In the genomic region with DNA sequence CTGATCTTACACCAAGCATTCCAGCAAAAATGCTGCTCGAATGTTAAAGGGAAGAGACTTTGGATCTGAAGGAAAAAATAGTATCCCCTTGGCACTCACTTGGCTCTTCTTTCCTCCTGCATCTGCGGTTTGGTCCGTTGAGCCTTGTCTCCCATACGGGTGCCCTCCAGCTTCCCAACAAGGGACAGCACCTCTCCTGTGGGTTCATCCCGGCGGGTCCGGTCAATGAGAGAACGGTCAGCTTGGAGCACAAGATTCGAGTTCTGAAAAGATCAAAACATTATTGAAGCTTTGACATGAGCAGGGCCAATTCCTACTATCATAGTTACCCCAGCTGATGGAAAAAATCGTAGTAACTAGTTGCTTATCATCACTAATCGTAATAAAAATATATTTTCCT, we compare ENCODE assay signal across 8 cellular contexts. TPM values are rescaled to one million over a fixed set of nuclear protein-coding genes. Genes with fewer than 3 reads are reported as not detected.
DNase-seq lines count a peak whose midpoint lies in the region; ATAC-seq, FAIRE-seq and TF ChIP-seq lines count a peak whose summit lies in the region.

No MANE protein-coding gene starts in this region.

- H3K4me3 Mint-ChIP-seq in CD8-positive, alpha-beta memory T cell, result peak overlapping the region; percentile 96 to 99 (median 98)
- H3K4me3 Mint-ChIP-seq in osteocyte (ENCODE audit: unreplicated experiment), result peak overlapping the region; percentile 100

- intact Hi-C loops in endothelial cell of umbilical vein (cut with micrococcal nuclease), result loop anchor here (1.0 to 5.0 kb wide), 4 partner anchors 16 to 204 kb away; partner anchors contain the start of genes CIAO1, NCAPH and TMEM127

- no peak for FAIRE-seq in endothelial cell of umbilical vein (lab: Jason Lieb, UNC)

- H3K27ac Mint-ChIP-seq in CD8-positive, alpha-beta memory T cell, result peak overlapping the region; percentile 98 to 100 (median 100)
- peak overlapping the region; percentile 95 for H3K27ac Mint-ChIP-seq in osteocyte (ENCODE audit: unreplicated experiment)

- TF ChIP-seq CTCF in endothelial cell of umbilical vein (IDR thresholded peaks at IDR 0.05; ENCODE audit: extremely low read depth in 1 of 2, insufficient read depth in 1 of 2, low read depth in 1 of 2, low read length in 2 of 2), result no peak
- TF ChIP-seq CTCF in osteocyte (IDR thresholded peaks at IDR 0.05), result no peak

- CTCF ChIA-PET in CD8-positive, alpha-beta memory T cell (lab: Charles Lee), result interaction anchor here (0.6 to 2.5 kb wide), 5 partner anchors 21 to 237 kb away, joined by 3 to 19 read pairs (median 3); partner anchors contain the start of gene ITPRIPL1
- CTCF ChIA-PET in endothelial cell of umbilical vein (lab: Charles Lee), result interaction anchor here (0.9 to 1.6 kb wide), 4 partner anchors 11 to 205 kb away, joined by 3 to 5 read pairs (median 4); no protein-coding TSS in a partner anchor

- H2AFZ ChIP-seq in endothelial cell of umbilical vein (ENCODE audit: low read depth, low read length), result no peak overlapping the region

- peaks cover 41% of the 10 kb centered on the region for H3K36me3 ChIP-seq in CD8-positive, alpha-beta memory T cell (ENCODE audit: insufficient read depth, low read length)
- peaks cover 15 to 25% of the 10 kb centered on the region in 2 experiments for H3K36me3 ChIP-seq in endothelial cell of umbilical vein (ENCODE audit: control insufficient read depth in 2 of 2, extremely low read depth in 1 of 2, insufficient read depth in 2 of 2, low read length in 2 of 2)

- H4K20me1 ChIP-seq in endothelial cell of umbilical vein (replicated peaks; ENCODE audit: control insufficient read depth, extremely low read depth, insufficient read depth, low read length), result no peaks in the 10 kb centered on the region

- POLR2A ChIA-PET in CD8-positive, alpha-beta memory T cell (lab: Charles Lee), result interaction anchor here (0.7 to 2.4 kb wide), 10 partner anchors 11 to 234 kb away, joined by 3 to 42 read pairs (median 10); partner anchors contain the start of gene NCAPH
- POLR2A ChIA-PET in endothelial cell of umbilical vein (lab: Charles Lee), result no interaction called here

- no peak for ATAC-seq in HG03045 (IDR thresholded peaks at IDR 0.05; ENCODE audit: unreplicated experiment)
- ATAC-seq in HG02840 (IDR thresholded peaks at IDR 0.05; ENCODE audit: low FRiP score, unreplicated experiment), result no peak

- H3K27ac ChIP-seq in CD8-positive, alpha-beta memory T cell (ENCODE audit: low read depth, low read length), result peak overlapping the region; percentile 99
- peak overlapping the region; percentile 63 for H3K27ac ChIP-seq in endothelial cell of umbilical vein (ENCODE audit: insufficient read depth, low read depth, low read length)

- H3K9me1 ChIP-seq in endothelial cell of umbilical vein (replicated peaks; ENCODE audit: control insufficient read depth, extremely low read depth, insufficient read depth, low read length), result no peaks in the 10 kb centered on the region

- dilution Hi-C loops in endothelial cell of umbilical vein (cut with MboI; ENCODE audit: extremely low pct_ligation_motif_present, low sequenced_read_pairs), result no loop called here

- peaks cover 20% of the 10 kb centered on the region for H3K79me2 ChIP-seq in endothelial cell of umbilical vein (ENCODE audit: control insufficient read depth, insufficient read depth, low read length)

- peak overlapping the region; percentile 86 for H3K4me2 ChIP-seq in endothelial cell of umbilical vein (ENCODE audit: insufficient read depth, low read length)

- H3K27me3 ChIP-seq in CD8-positive, alpha-beta memory T cell (ENCODE audit: insufficient read depth, low read length, poor library complexity, severe bottlenecking), result no peaks in the 10 kb centered on the region
- no peaks in the 10 kb centered on the region for H3K27me3 ChIP-seq in endothelial cell of umbilical vein (ENCODE audit: control insufficient read depth in 2 of 2, insufficient read depth in 2 of 2, low read length in 2 of 2)

- H3K9me3 Mint-ChIP-seq in CD8-positive, alpha-beta memory T cell, result no peaks in the 10 kb centered on the region
- no peaks in the 10 kb centered on the region for H3K9me3 Mint-ChIP-seq in osteocyte (ENCODE audit: unreplicated experiment)

- peak overlapping the region; percentile 99 for H3K4me3 ChIP-seq in CD8-positive, alpha-beta memory T cell (ENCODE audit: low read length)
- peak overlapping the region; percentile 60 to 81 (median 78) for H3K4me3 ChIP-seq in endothelial cell of umbilical vein (replicated peaks in 1 of 3; ENCODE audit: insufficient read depth in 1 of 3, low read depth in 1 of 3, low read length in 3 of 3)

- no peak for DNase-seq in CD8-positive, alpha-beta memory T cell
- DNase-seq in OCI-M1 (lab: John Stamatoyannopoulos, UW) (peak; percentile 40), endothelial cell of umbilical vein (ENCODE audit: low read depth, low spot score) (no peak), osteocyte (ENCODE audit: extremely low spot score, unreplicated experiment) (no peak), GF-D8 (lab: John Stamatoyannopoulos, UW) (no peak)
- DNase-seq in activated CD4-positive, CD25-positive, alpha-beta regulatory T cell treated with anti-CD3 and anti-CD28 coated beads, Interleukin-2, amount 50 U/mL, for 72 hours, result no peak

- H3K4me1 Mint-ChIP-seq in CD8-positive, alpha-beta memory T cell, result peaks cover 57 to 76% (median 57%) of the 10 kb centered on the region in 3 donors
- H3K4me1 Mint-ChIP-seq in osteocyte (ENCODE audit: unreplicated experiment), result peaks cover 27% of the 10 kb centered on the region

- H3K9me3 ChIP-seq in CD8-positive, alpha-beta memory T cell (ENCODE audit: low read length), result no peaks in the 10 kb centered on the region
- no peaks in the 10 kb centered on the region for H3K9me3 ChIP-seq in endothelial cell of umbilical vein (replicated peaks; ENCODE audit: control insufficient read depth, insufficient read depth, low read length)

- H3K27me3 Mint-ChIP-seq in CD8-positive, alpha-beta memory T cell, result no peaks in the 10 kb centered on the region
- H3K27me3 Mint-ChIP-seq in osteocyte (ENCODE audit: unreplicated experiment), result no peaks in the 10 kb centered on the region

- TSS peak; percentile 51 for BruUV-seq in endothelial cell of umbilical vein (replicated peaks; lab: Mats Ljungman, UMichigan)

- peaks cover 11 to 74% (median 29%) of the 10 kb centered on the region in 3 donors for H3K36me3 Mint-ChIP-seq in CD8-positive, alpha-beta memory T cell
- H3K36me3 Mint-ChIP-seq in osteocyte (ENCODE audit: unreplicated experiment), result peaks cover 33% of the 10 kb centered on the region

- TF ChIP-seq POLR2A in endothelial cell of umbilical vein (IDR thresholded peaks at IDR 0.05; ENCODE audit: low read depth, low read length), result no peak

- peaks cover 44% of the 10 kb centered on the region for H3K4me1 ChIP-seq in CD8-positive, alpha-beta memory T cell (ENCODE audit: insufficient read depth, low read length)
- peaks cover 11% of the 10 kb centered on the region for H3K4me1 ChIP-seq in endothelial cell of umbilical vein (ENCODE audit: control insufficient read depth, extremely low read depth, insufficient read depth, low read length)

- peak overlapping the region; percentile 72 for H3K9ac ChIP-seq in endothelial cell of umbilical vein (replicated peaks; ENCODE audit: extremely low read depth, insufficient read depth, low read length)

RNA-seq across cellular contexts. Expression of gene SNRNP200, which starts 0.7 kb away (rescaled TPM):
- 100 to 1,000 TPM; 203 to 206 TPM for total RNA-seq in CD8-positive, alpha-beta memory T cell
- polyA plus RNA-seq in CD8-positive, alpha-beta memory T cell, result 108 TPM
- 117 and 124 TPM in 2 replicates for total RNA-seq in endothelial cell of umbilical vein
- 142 and 155 TPM in 2 replicates for polyA plus RNA-seq in endothelial cell of umbilical vein
- 139 and 142 TPM in 2 replicates for polyA plus RNA-seq in endothelial cell of umbilical vein (2011; cell fraction: cytosol; rRNA removed)
- polyA plus RNA-seq in endothelial cell of umbilical vein (2011; cell fraction: nucleus; rRNA removed), result 301 and 322 TPM in 2 replicates
- 94.1 and 116 TPM in 2 replicates for polyA plus RNA-seq in endothelial cell of umbilical vein (2012)
- polyA minus RNA-seq in endothelial cell of umbilical vein, result 296 and 312 TPM in 2 replicates
- 167 TPM for polyA minus RNA-seq in endothelial cell of umbilical vein (2011; cell fraction: cytosol; rRNA and poly(A)+ RNA removed)
- polyA minus RNA-seq in endothelial cell of umbilical vein (2011; cell fraction: nucleus; rRNA and poly(A)+ RNA removed), result 108 and 136 TPM in 2 replicates
- total RNA-seq in osteocyte, result 114 and 122 TPM in 2 replicates

RNA-seq across cellular contexts. Expression of gene ITPRIPL1, which starts 20.5 kb away (rescaled TPM):
- 10 to 100 TPM; 55.5 to 58.3 TPM for total RNA-seq in CD8-positive, alpha-beta memory T cell
- polyA plus RNA-seq in CD8-positive, alpha-beta memory T cell, result 17.5 TPM
- total RNA-seq in endothelial cell of umbilical vein (4.6 and 5.8 TPM in 2 replicates), osteocyte (0.50 and 0.86 TPM in 2 replicates)
- 2.3 and 2.6 TPM in 2 replicates for polyA plus RNA-seq in endothelial cell of umbilical vein
- 2.0 and 2.2 TPM in 2 replicates for polyA plus RNA-seq in endothelial cell of umbilical vein (2011; cell fraction: cytosol; rRNA removed)
- polyA plus RNA-seq in endothelial cell of umbilical vein (2011; cell fraction: nucleus; rRNA removed), result 1.1 and 1.4 TPM in 2 replicates
- polyA plus RNA-seq in endothelial cell of umbilical vein (2012), result 3.5 and 3.8 TPM in 2 replicates
- 2.9 and 3.6 TPM in 2 replicates for polyA minus RNA-seq in endothelial cell of umbilical vein
- not detected for polyA minus RNA-seq in endothelial cell of umbilical vein (2011; cell fraction: cytosol; rRNA and poly(A)+ RNA removed)
- polyA minus RNA-seq in endothelial cell of umbilical vein (2011; cell fraction: nucleus; rRNA and poly(A)+ RNA removed), result 0.43 and 0.87 TPM in 2 replicates

RNA-seq across cellular contexts. Expression of gene NCAPH, which starts 31.0 kb away (rescaled TPM):
- total RNA-seq in CD8-positive, alpha-beta memory T cell, result 10 to 100 TPM; 59.5 to 65.6 TPM
- 1.3 TPM for polyA plus RNA-seq in CD8-positive, alpha-beta memory T cell
- total RNA-seq in endothelial cell of umbilical vein, result 34.6 and 36.6 TPM in 2 replicates
- 20.6 and 21.9 TPM in 2 replicates for polyA plus RNA-seq in endothelial cell of umbilical vein
- polyA plus RNA-seq in endothelial cell of umbilical vein (2011; cell fraction: cytosol; rRNA removed), result 27.4 and 37.7 TPM in 2 replicates
- polyA plus RNA-seq in endothelial cell of umbilical vein (2011; cell fraction: nucleus; rRNA removed), result 31.1 and 41.8 TPM in 2 replicates
- 12.1 and 20.7 TPM in 2 replicates for polyA plus RNA-seq in endothelial cell of umbilical vein (2012)
- 15.4 and 20.8 TPM in 2 replicates for polyA minus RNA-seq in endothelial cell of umbilical vein
- 35.0 TPM for polyA minus RNA-seq in endothelial cell of umbilical vein (2011; cell fraction: cytosol; rRNA and poly(A)+ RNA removed)
- 10.6 and 18.3 TPM in 2 replicates for polyA minus RNA-seq in endothelial cell of umbilical vein (2011; cell fraction: nucleus; rRNA and poly(A)+ RNA removed)
- total RNA-seq in osteocyte, result 5.9 and 7.7 TPM in 2 replicates

RNA-seq across cellular contexts. Expression of gene CIAO1, which starts 38.6 kb away (rescaled TPM):
- total RNA-seq in CD8-positive, alpha-beta memory T cell, result 10 to 100 TPM; 73.8 to 77.9 TPM
- polyA plus RNA-seq in CD8-positive, alpha-beta memory T cell, result 104 TPM
- total RNA-seq in endothelial cell of umbilical vein (64.3 and 70.7 TPM in 2 replicates), osteocyte (54.6 and 56.3 TPM in 2 replicates)
- 119 and 120 TPM in 2 replicates for polyA plus RNA-seq in endothelial cell of umbilical vein
- 107 and 108 TPM in 2 replicates for polyA plus RNA-seq in endothelial cell of umbilical vein (2011; cell fraction: cytosol; rRNA removed)
- polyA plus RNA-seq in endothelial cell of umbilical vein (2011; cell fraction: nucleus; rRNA removed), result 80.9 and 83.0 TPM in 2 replicates
- 71.2 and 74.6 TPM in 2 replicates for polyA plus RNA-seq in endothelial cell of umbilical vein (2012)
- polyA minus RNA-seq in endothelial cell of umbilical vein, result 113 TPM in 2 replicates
- 74.0 TPM for polyA minus RNA-seq in endothelial cell of umbilical vein (2011; cell fraction: cytosol; rRNA and poly(A)+ RNA removed)
- 28.6 and 28.9 TPM in 2 replicates for polyA minus RNA-seq in endothelial cell of umbilical vein (2011; cell fraction: nucleus; rRNA and poly(A)+ RNA removed)

RNA-seq across cellular contexts. Expression of gene TMEM127, which starts 38.8 kb away (rescaled TPM):
- 10 to 100 TPM; 29.8 to 33.4 TPM for total RNA-seq in CD8-positive, alpha-beta memory T cell
- polyA plus RNA-seq in CD8-positive, alpha-beta memory T cell, result 46.8 TPM
- 41.5 and 48.4 TPM in 2 replicates for total RNA-seq in endothelial cell of umbilical vein
- 75.7 and 94.0 TPM in 2 replicates for polyA plus RNA-seq in endothelial cell of umbilical vein
- polyA plus RNA-seq in endothelial cell of umbilical vein (2011; cell fraction: cytosol; rRNA removed), result 34.4 and 37.7 TPM in 2 replicates
- polyA plus RNA-seq in endothelial cell of umbilical vein (2011; cell fraction: nucleus; rRNA removed), result 19.7 and 23.1 TPM in 2 replicates
- polyA plus RNA-seq in endothelial cell of umbilical vein (2012), result 36.8 and 38.3 TPM in 2 replicates
- polyA minus RNA-seq in endothelial cell of umbilical vein, result 80.1 and 89.1 TPM in 2 replicates
- 13.4 TPM for polyA minus RNA-seq in endothelial cell of umbilical vein (2011; cell fraction: cytosol; rRNA and poly(A)+ RNA removed)
- 17.0 and 20.1 TPM in 2 replicates for polyA minus RNA-seq in endothelial cell of umbilical vein (2011; cell fraction: nucleus; rRNA and poly(A)+ RNA removed)
- total RNA-seq in osteocyte, result 56.3 and 61.8 TPM in 2 replicates
